Comparison of ENCODE assay signal across 19 cellular contexts in genomic region chr5:95164869-95165268, GRCh38.
DNase-seq lines count a peak whose midpoint lies in the region; ATAC-seq, FAIRE-seq and TF ChIP-seq lines count a peak whose summit lies in the region.
"Had no signal": no experiment of that assay in that cellular context is flagged by ENCODE, and none has a peak within 500 bp of the region (broad histone marks: within the 10 kb centered on the region; RNA-seq: fewer than 3 reads in every experiment).

No MANE protein-coding gene starts in this region.

- RAD21 ChIA-PET in GM12878 (lab: Charles Lee; ENCODE audit: unreplicated experiment), result no interaction called here

- H3K4me1 ChIP-seq in HEK293 (ENCODE audit: control insufficient read depth, insufficient read depth, low read length) (peaks cover 17% of the 10 kb centered on the region), Loucy (ENCODE audit: insufficient read depth, low read length, poor library complexity, severe bottlenecking) (peaks cover 21% of the 10 kb centered on the region), GM12878 (ENCODE audit: control insufficient read depth, insufficient read depth, low read length) (no peaks in the 10 kb centered on the region), tibial nerve (peaks cover 0 to 13% (median 0%) of the 10 kb centered on the region in 4 donors)
- H3K4me1 ChIP-seq: Caco-2 had no signal

- H2AFZ ChIP-seq in Loucy (ENCODE audit: low read length), result peak overlapping the region; percentile 42; the same call in 1 of the 2 replicates
- H2AFZ ChIP-seq in GM12878 (ENCODE audit: control insufficient read depth, low read depth, low read length), result no peak overlapping the region
- H2AFZ ChIP-seq: GM23248 had no signal

- CTCF ChIA-PET in HEK293 (lab: Yijun Ruan, JAX) (no interaction called here), GM12878 (lab: Yijun Ruan, JAX) (no interaction called here)

- no peaks in the 10 kb centered on the region for H4K20me1 ChIP-seq in Loucy (ENCODE audit: insufficient read depth, low read length, poor library complexity, severe bottlenecking)
- no peaks in the 10 kb centered on the region for H4K20me1 ChIP-seq in GM12878 (ENCODE audit: control insufficient read depth, insufficient read depth)
- H4K20me1 ChIP-seq: BLaER1 had no signal

- no peaks in the 10 kb centered on the region for H3K9me3 ChIP-seq in HEK293 (ENCODE audit: control insufficient read depth, insufficient read depth, low read depth, low read length)
- no peaks in the 10 kb centered on the region for H3K9me3 ChIP-seq in Loucy (ENCODE audit: insufficient read depth, low read depth, low read length)
- H3K9me3 ChIP-seq in GM12878 (replicated peaks; ENCODE audit: control insufficient read depth, insufficient read depth, low read length), result no peaks in the 10 kb centered on the region
- peaks cover 0 to 2% (median 0%) of the 10 kb centered on the region in 4 donors for H3K9me3 ChIP-seq in tibial nerve
- H3K9me3 ChIP-seq: BLaER1, Caco-2 had no signal

- H3K9ac ChIP-seq in Loucy (ENCODE audit: low read depth, low read length, poor library complexity, severe bottlenecking), result no peak overlapping the region
- no peak overlapping the region for H3K9ac ChIP-seq in GM12878 (ENCODE audit: control insufficient read depth, insufficient read depth, low read length)
- H3K9ac ChIP-seq: BLaER1, GM23248 had no signal

- H3K9me2 ChIP-seq in Loucy (replicated peaks; ENCODE audit: low read depth, low read length), result no peaks in the 10 kb centered on the region

- DNase-seq in GM12878 (ENCODE audit: low read depth, low spot score) (no peak), NCI-H510A treated with DMSO at 0.1 percent for 48 hours (lab: John Stamatoyannopoulos, UW) (no peak), tibial nerve (ENCODE audit: low spot score in 2 of 2) (no peak)
- DNase-seq: Caco-2; CD4-positive, CD25-positive, alpha-beta regulatory T cell; CD8-positive, alpha-beta T cell; DMS153; DMS79 treated with DMSO at 0.1 percent for 48 hours; GF-D8; GM23248; H7; HCEC 1CT had no signal

- TF ChIP-seq RAD21 in GM12878 (IDR thresholded peaks at IDR 0.05; ENCODE audit: insufficient read depth, low read depth, low read length), result no peak

- POLR2A ChIA-PET in HEK293 (lab: Yijun Ruan, JAX) (no interaction called here), GM12878 (lab: Charles Lee) (no interaction called here)

- H3K79me2 ChIP-seq in Loucy (ENCODE audit: insufficient read depth, low read length) (no peaks in the 10 kb centered on the region), GM12878 (ENCODE audit: control insufficient read depth, insufficient read depth, low read length) (no peaks in the 10 kb centered on the region)

- H3K4me3 ChIP-seq in HEK293 (ENCODE audit: low read depth, low read length), result no peak overlapping the region
- no peak overlapping the region for H3K4me3 ChIP-seq in Loucy (ENCODE audit: low read length, poor library complexity, severe bottlenecking)
- no peak overlapping the region for H3K4me3 ChIP-seq in GM12878
- no peak overlapping the region for H3K4me3 ChIP-seq in tibial nerve
- H3K4me3 ChIP-seq: BLaER1, GM23248 had no signal

- H3K27me3 ChIP-seq in Loucy (ENCODE audit: insufficient read depth, low read length, poor library complexity, severe bottlenecking) (no peaks in the 10 kb centered on the region), GM12878 (replicated peaks in 1 of 2; ENCODE audit: control insufficient read depth in 2 of 2, insufficient read depth in 2 of 2, low read length in 1 of 2) (no peaks in the 10 kb centered on the region), tibial nerve (no peaks in the 10 kb centered on the region)
- H3K27me3 ChIP-seq: BLaER1 had no signal

- H3K36me3 ChIP-seq in HEK293 (ENCODE audit: control insufficient read depth in 2 of 2, insufficient read depth in 1 of 2, low read length in 2 of 2) (no peaks in the 10 kb centered on the region), Loucy (ENCODE audit: insufficient read depth, low read length) (no peaks in the 10 kb centered on the region), GM12878 (ENCODE audit: control insufficient read depth in 2 of 2, insufficient read depth in 2 of 2, low read length in 1 of 2) (no peaks in the 10 kb centered on the region), tibial nerve (no peaks in the 10 kb centered on the region)
- H3K36me3 ChIP-seq: BLaER1 had no signal

- no peak overlapping the region for H3K4me2 ChIP-seq in Loucy (ENCODE audit: low read depth, low read length, poor library complexity, severe bottlenecking)
- no peak overlapping the region for H3K4me2 ChIP-seq in GM12878 (ENCODE audit: control insufficient read depth, insufficient read depth)
- H3K4me2 ChIP-seq: BLaER1 had no signal

- TF ChIP-seq POLR2A in GM12878 (IDR thresholded peaks at IDR 0.05; ENCODE audit: low read depth, low read length) (no peak), tibial nerve (IDR thresholded peaks at IDR 0.05) (no peak)

- TF ChIP-seq EP300 in GM12878 (IDR thresholded peaks at IDR 0.05; ENCODE audit: borderline replicate concordance in 1 of 2, control insufficient read depth in 1 of 2, low read depth in 2 of 2, low read length in 2 of 2) (no peak), tibial nerve (IDR thresholded peaks at IDR 0.05) (no peak)

- H3K27ac ChIP-seq in HEK293 (ENCODE audit: extremely low read depth, low read depth, low read length), result no peak overlapping the region
- no peak overlapping the region for H3K27ac ChIP-seq in GM12878 (ENCODE audit: control insufficient read depth, insufficient read depth)
- H3K27ac ChIP-seq in tibial nerve, result no peak overlapping the region
- H3K27ac ChIP-seq: BLaER1, C4-2B, GM23248 had no signal

- ATAC-seq in GM12878 (peak; percentile 61), GM21528 (IDR thresholded peaks at IDR 0.05; ENCODE audit: low FRiP score, unreplicated experiment) (no peak)
- ATAC-seq: CD8-positive, alpha-beta T cell had no signal

- SMC1A ChIA-PET in GM12878 (lab: Charles Lee; ENCODE audit: uncharacterized antibody, unreplicated experiment), result no interaction called here

- in situ Hi-C loops in GM12878 (cut with MboI), result no loop called here

- 97% methylated on average over 2 of the region's 2 CpGs for WGBS in GM12878 (ENCODE audit: insufficient coverage, insufficient replicate concordance, low lambda C conversion rate, missing lambda C conversion rate)
- WGBS in tibial nerve, 2 donors, result 91 to 93% methylated on average over 2 of the region's 2 CpGs

- no TSS peak for BruUV-seq in GM12878 (replicated peaks; lab: Mats Ljungman, UMichigan)

- TF ChIP-seq CTCF in HEK293 (tag by site-specific recombination; IDR thresholded peaks at IDR 0.05) (no peak), Loucy (conservative IDR thresholded peaks at IDR 0.05; ENCODE audit: low read length) (no peak), GM12878 (IDR thresholded peaks at IDR 0.05 in 2 of 3, conservative IDR thresholded peaks at IDR 0.05 in 1 of 3; ENCODE audit: control insufficient read depth in 2 of 3, extremely low read depth in 1 of 3, insufficient read depth in 1 of 3, low read depth in 3 of 3, low read length in 3 of 3) (no peak), tibial nerve (IDR thresholded peaks at IDR 0.05) (no peak)

- FAIRE-seq in GM12878 (lab: Jason Lieb, UNC), result no peak
- FAIRE-seq: GM12892, H1 had no signal

- no peaks in the 10 kb centered on the region for H3F3A ChIP-seq in Loucy (ENCODE audit: low read depth)

- intact Hi-C loops in GM12878 (cut with micrococcal nuclease; ENCODE audit: unreplicated experiment), result no loop called here

TF ChIP-seq in HEK293, 187 proteins besides CTCF, POLR2A, EP300 and RAD21:
- 0 out of 2 replicates have a peak, but pooled peaks have one; percentile 22 for TF ChIP-seq KLF9 (tag by site-specific recombination; IDR thresholded peaks at IDR 0.05; ENCODE audit: low read depth)
- no peak for TF ChIP-seq ZNF394 (tag by site-specific recombination; IDR thresholded peaks at IDR 0.05; ENCODE audit: borderline replicate concordance)
- TF ChIP-seq ZNF37A (tag by site-specific recombination; IDR thresholded peaks at IDR 0.05), result no peak

TF ChIP-seq in GM12878, 131 proteins besides CTCF, POLR2A, EP300 and RAD21 (continues in another document):
- TF ChIP-seq PML (IDR thresholded peaks at IDR 0.05; ENCODE audit: low read length) (no peak), MLLT1 (IDR thresholded peaks at IDR 0.05) (no peak), SUZ12 (IDR thresholded peaks at IDR 0.05; ENCODE audit: unreplicated experiment) (no peak), SMAD5 (IDR thresholded peaks at IDR 0.05; ENCODE audit: low read depth) (no peak)
